Comparison of ENCODE assay signal across 12 cellular contexts in the genomic region with DNA sequence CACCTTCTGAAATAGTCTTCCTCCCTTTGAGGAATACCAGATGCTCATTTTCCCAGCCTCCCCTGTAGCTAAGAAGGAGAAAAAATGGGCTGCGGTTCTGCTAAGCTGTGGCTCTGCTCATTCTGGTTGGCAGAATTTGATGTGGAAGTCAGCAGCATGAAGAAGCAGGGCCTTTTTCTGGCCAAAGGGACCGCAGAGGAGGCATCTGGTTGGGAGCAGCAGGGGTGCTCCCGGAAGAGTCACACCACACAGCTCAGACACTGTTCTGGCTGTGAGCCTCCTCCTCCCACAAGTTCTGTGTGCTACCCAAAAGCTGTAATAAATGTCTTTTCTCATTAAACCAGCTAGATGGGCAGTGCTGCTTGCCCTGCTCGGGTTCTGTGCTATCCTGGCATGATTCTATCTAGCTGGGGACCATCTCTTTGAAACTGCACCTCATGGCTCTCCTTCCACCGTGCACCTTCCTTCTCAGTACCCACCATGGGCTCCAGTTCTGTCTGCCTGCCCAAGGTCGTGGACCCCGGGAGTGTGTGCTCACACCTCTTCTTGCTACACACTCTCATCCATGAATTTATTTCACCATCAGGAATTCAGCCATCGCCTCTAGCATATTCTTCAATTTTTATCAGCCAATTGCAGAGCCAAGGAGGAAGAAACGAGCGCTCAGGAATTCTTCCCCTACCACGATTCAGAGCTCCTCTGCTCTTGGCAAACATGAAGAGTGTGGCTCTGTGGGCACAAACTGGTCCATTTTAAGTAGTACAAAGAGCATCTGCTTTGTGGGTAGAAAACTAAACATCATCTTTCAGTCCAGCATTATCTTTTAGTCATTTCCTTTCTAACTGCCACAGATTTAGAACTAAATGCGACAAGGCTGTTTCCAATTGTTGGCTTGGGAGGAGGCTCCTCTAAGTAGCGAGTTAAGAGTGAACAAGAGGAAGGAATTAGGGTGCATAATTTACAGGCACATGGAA.
A peak's percentile ranks its signal among the peaks of the same experiment; 100 is the strongest.
DNase-seq lines count a peak whose midpoint lies in the region; ATAC-seq and TF ChIP-seq lines count a peak whose summit lies in the region.
"Had no signal": no experiment of that assay in that cellular context is flagged by ENCODE, and none has a peak within 500 bp of the region (broad histone marks: within the 10 kb centered on the region; RNA-seq: fewer than 3 reads in every experiment).

No MANE protein-coding gene starts in this region.

- DNase-seq in Ammon's horn (ENCODE audit: low spot score): peak; percentile 77
- peak; percentile 9 for DNase-seq in M059J (ENCODE audit: low read depth)
- peak; percentile 21 for DNase-seq in dermis blood vessel endothelial cell
- peak; percentile 73 for DNase-seq in myocyte (ENCODE audit: low read depth)
- DNase-seq in SW 1271 (lab: John Stamatoyannopoulos, UW): no peak
- DNase-seq in SJCRH30: no peak
- DNase-seq in omental fat pad (ENCODE audit: low spot score): no peak
- DNase-seq: erythroblast; NCI-H1417; stimulated activated CD4-positive, alpha-beta T cell treated with anti-CD3 and anti-CD28 coated beads, Interleukin-15, amount 100 ng/mL, for 24 hours had no signal

- H3K27me3 ChIP-seq in SJCRH30: no peaks in the 10 kb centered on the region

- no peaks in the 10 kb centered on the region for H3K4me1 ChIP-seq in SJCRH30

- no peaks in the 10 kb centered on the region for H3K36me3 ChIP-seq in SJCRH30

- TF ChIP-seq CTCF in omental fat pad (IDR thresholded peaks at IDR 0.05): no peak

- H3K27ac ChIP-seq in SJCRH30: no peak overlapping the region
- H3K27ac ChIP-seq: C4-2B had no signal

- ATAC-seq in GM18873 (IDR thresholded peaks at IDR 0.05; ENCODE audit: low FRiP score, unreplicated experiment) (no peak), omental fat pad (ENCODE audit: low FRiP score) (no peak)

- H3K9me3 ChIP-seq in SJCRH30 (replicated peaks): no peaks in the 10 kb centered on the region

- H3K4me3 ChIP-seq in SJCRH30: no peak overlapping the region

Comparison
In these comparisons a context has a peak if more than half of its experiments do, and no peak if none do; other contexts are left out.
1. DNase-seq: peak in Ammon's horn (single experiment), M059J (single experiment), dermis blood vessel endothelial cell (single experiment) and myocyte (single experiment); none in SW 1271 (0 of 2), SJCRH30 (0 of 2) and omental fat pad (single experiment).